In the genomic region with DNA sequence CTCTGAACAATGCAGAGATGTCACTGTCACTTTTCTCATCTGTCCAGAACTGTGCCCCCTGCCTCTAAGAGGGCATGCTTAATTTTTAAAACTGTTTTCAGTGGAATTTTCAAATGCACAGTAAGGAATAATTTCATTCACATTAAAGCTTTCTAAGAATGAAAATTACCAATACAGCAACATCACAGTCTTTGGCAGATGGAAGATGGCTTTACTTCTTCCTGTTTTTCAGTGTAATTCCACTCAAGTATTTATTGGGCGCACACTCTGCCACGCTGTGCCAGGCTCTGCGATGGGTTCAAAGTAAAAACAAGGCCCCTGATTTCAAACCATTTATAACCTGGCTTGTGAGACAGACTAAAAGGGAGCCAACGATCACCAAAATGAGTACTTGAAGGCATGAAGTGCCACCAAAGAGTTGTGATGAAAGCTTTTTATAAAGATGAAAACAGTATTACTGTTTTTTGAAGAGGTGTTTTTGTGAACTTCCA, we compare ENCODE assay signal across 8 cellular contexts. TPM values are rescaled to one million over a fixed set of nuclear protein-coding genes. Genes with fewer than 3 reads are reported as not detected.
A peak's percentile ranks its signal among the peaks of the same experiment; 100 is the strongest.
DNase-seq lines count a peak whose midpoint lies in the region; ATAC-seq, FAIRE-seq and TF ChIP-seq lines count a peak whose summit lies in the region.

No MANE protein-coding gene starts in this region.

- H3K4me1 Mint-ChIP-seq in activated T-cell treated with anti-CD3 and anti-CD28 coated beads, Interleukin-2, amount 50 U/mL, for 24 hours (ENCODE audit: low read depth): peaks cover 39% of the 10 kb centered on the region
- H3K4me1 Mint-ChIP-seq in activated T-helper 17 cell treated with anti-CD3 and anti-CD28 coated beads, Interleukin-2, amount 50 U/mL, for 72 hours: peaks cover 16% of the 10 kb centered on the region

- DNase-seq in activated T-cell treated with anti-CD3 and anti-CD28 coated beads, Interleukin-2, amount 50 U/mL, for 24 hours: no peak
- DNase-seq in activated T-cell treated with anti-CD3 and anti-CD28 coated beads, Interleukin-2, amount 50 U/mL, for 1 hour: no peak
- peak; percentile 15 for DNase-seq in left kidney (ENCODE audit: low read depth, low spot score)
- DNase-seq in tibial artery: no peak
- no peak for DNase-seq in A172 (ENCODE audit: low spot score)
- no peak for DNase-seq in GM12892 (ENCODE audit: insufficient read length)

- H3K27me3 Mint-ChIP-seq in activated T-cell treated with anti-CD3 and anti-CD28 coated beads, Interleukin-2, amount 50 U/mL, for 24 hours: no peaks in the 10 kb centered on the region
- no peaks in the 10 kb centered on the region for H3K27me3 Mint-ChIP-seq in activated T-helper 17 cell treated with anti-CD3 and anti-CD28 coated beads, Interleukin-2, amount 50 U/mL, for 72 hours

- H3K9me3 ChIP-seq in tibial artery: no peaks in the 10 kb centered on the region

- H3K36me3 Mint-ChIP-seq in activated T-cell treated with anti-CD3 and anti-CD28 coated beads, Interleukin-2, amount 50 U/mL, for 24 hours (ENCODE audit: low read depth): peaks cover 19% of the 10 kb centered on the region
- peaks cover 18% of the 10 kb centered on the region for H3K36me3 Mint-ChIP-seq in activated T-helper 17 cell treated with anti-CD3 and anti-CD28 coated beads, Interleukin-2, amount 50 U/mL, for 72 hours (ENCODE audit: low read depth)

- FAIRE-seq in GM12892 (lab: Jason Lieb, UNC): no peak

- no peaks in the 10 kb centered on the region for H3K36me3 ChIP-seq in tibial artery

- no peak for TF ChIP-seq CTCF in tibial artery (IDR thresholded peaks at IDR 0.05)

- H3K27me3 ChIP-seq in tibial artery: no peaks in the 10 kb centered on the region

- no peak for TF ChIP-seq POLR2A in GM12892 (IDR thresholded peaks at IDR 0.05; ENCODE audit: low read depth, low read length)

- peak overlapping the region; percentile 100 for H3K27ac Mint-ChIP-seq in activated T-cell treated with anti-CD3 and anti-CD28 coated beads, Interleukin-2, amount 50 U/mL, for 24 hours
- H3K27ac Mint-ChIP-seq in activated T-helper 17 cell treated with anti-CD3 and anti-CD28 coated beads, Interleukin-2, amount 50 U/mL, for 72 hours: peak overlapping the region; percentile 99

- H3K4me3 ChIP-seq in tibial artery: peak overlapping the region; percentile 81 to 90

- H3K4me3 Mint-ChIP-seq in activated T-cell treated with anti-CD3 and anti-CD28 coated beads, Interleukin-2, amount 50 U/mL, for 24 hours: peak overlapping the region; percentile 89
- peak overlapping the region; percentile 96 for H3K4me3 Mint-ChIP-seq in activated T-helper 17 cell treated with anti-CD3 and anti-CD28 coated beads, Interleukin-2, amount 50 U/mL, for 72 hours

- no peaks in the 10 kb centered on the region for H3K9me3 Mint-ChIP-seq in activated T-cell treated with anti-CD3 and anti-CD28 coated beads, Interleukin-2, amount 50 U/mL, for 24 hours
- H3K9me3 Mint-ChIP-seq in activated T-helper 17 cell treated with anti-CD3 and anti-CD28 coated beads, Interleukin-2, amount 50 U/mL, for 72 hours: no peaks in the 10 kb centered on the region

- no peak for ATAC-seq in activated T-helper 17 cell treated with anti-CD3 and anti-CD28 coated beads, Interleukin-2, amount 50 U/mL, for 72 hours (replicated peaks)
- no peak for ATAC-seq in HG03045 (IDR thresholded peaks at IDR 0.05; ENCODE audit: unreplicated experiment)

- intact Hi-C loops in tibial artery (cut with DNase I; ENCODE audit: low total_unique reads): no loop called here

- peaks cover 0 to 30% (median 21%) of the 10 kb centered on the region in 4 donors for H3K4me1 ChIP-seq in tibial artery

- peak overlapping the region; percentile 87 to 98 for H3K27ac ChIP-seq in tibial artery

RNA-seq across cellular contexts. Expression of gene TOP2B, which starts 1.0 kb away (rescaled TPM):
- 10 to 100 TPM; 71.2 to 85.9 TPM for total RNA-seq in activated T-helper 17 cell treated with anti-CD3 and anti-CD28 coated beads, Interleukin-2, amount 50 U/mL, for 72 hours
- total RNA-seq in A172 (2014; rRNA removed; shearing (Covaris generic)): 131 and 152 TPM in 2 replicates
- 83.1 TPM for polyA plus RNA-seq in GM12892 (2012; ENCODE audit: missing spikeins)
